9 cellular contexts compared by ENCODE assay signal in genomic region chr11:116851631-116852030, GRCh38. TPM values are rescaled to one million over a fixed set of nuclear protein-coding genes. Genes with fewer than 3 reads are reported as not detected.
DNase-seq lines count a peak whose midpoint lies in the region; ATAC-seq and TF ChIP-seq lines count a peak whose summit lies in the region.
"Had no signal": no experiment of that assay in that cellular context is flagged by ENCODE, and none has a peak within 500 bp of the region (broad histone marks: within the 10 kb centered on the region; RNA-seq: fewer than 3 reads in every experiment).

No MANE protein-coding gene starts in this region.

- peaks cover 12% of the 10 kb centered on the region for H3K4me1 ChIP-seq in ovary (ENCODE audit: insufficient read depth)

- ATAC-seq in HG03342 (IDR thresholded peaks at IDR 0.05; ENCODE audit: unreplicated experiment) = no peak

- no peak for TF ChIP-seq POLR2A in ovary (IDR thresholded peaks at IDR 0.05)

- H3K27me3 ChIP-seq in ovary = no peaks in the 10 kb centered on the region

- in situ Hi-C loops in KBM-7 (cut with MboI; ENCODE audit: low pct_unique_long_range_greater_than_20kb, low sequenced_read_pairs) = no loop called here

- no peak overlapping the region for H3K4me3 ChIP-seq in ovary

- WGBS in ovary, 3 donors = 63 to 72% (median 70%) methylated on average over 7 of the region's 7 CpGs

- H3K9me3 ChIP-seq in ovary = no peaks in the 10 kb centered on the region

- peak overlapping the region in 1 of 2 donors; percentile 5 for H3K27ac ChIP-seq in ovary

- no peak for TF ChIP-seq EP300 in ovary (IDR thresholded peaks at IDR 0.05)

- no peaks in the 10 kb centered on the region for H3K36me3 ChIP-seq in ovary

- intact Hi-C loops in ovary (cut with DNase I) = loop anchor here in 1 of 4 donors (10.0 kb wide), 1 partner anchor 373 kb away; no protein-coding TSS in a partner anchor

- no peak for TF ChIP-seq CTCF in ovary (IDR thresholded peaks at IDR 0.05)

- DNase-seq in KBM-7 (peak; percentile 93), UCSD-AML1 (lab: John Stamatoyannopoulos, UW; ENCODE audit: unreplicated experiment) (peak; percentile 70), AG08396 (ENCODE audit: low spot score) (no peak), NCI-H187 treated with DMSO at 0.1 percent for 48 hours (lab: John Stamatoyannopoulos, UW) (no peak), ovary (no peak)
- peak; percentile 55 for DNase-seq in central memory CD4-positive, alpha-beta T cell
- DNase-seq in stimulated activated CD8-positive, alpha-beta memory T cell treated with anti-CD3 and anti-CD28 coated beads, Interleukin-12 subunit alpha, Interleukin-12 subunit beta, amount 100 ng/mL, for 4 hours (ENCODE audit: low read depth) = peak; percentile 41

RNA-seq across cellular contexts. Expression of gene APOA1, which starts 14.2 kb away (rescaled TPM):
- total RNA-seq in ovary = 10 to 100 TPM in 5 of 7 donors, 1 to 10 TPM in 2; 5.3 to 39.9 (median 19.0) TPM
- 10 to 100 TPM; 10.8 to 42.8 TPM for polyA plus RNA-seq in ovary
- total RNA-seq: NCI-H460 had no signal

RNA-seq across cellular contexts. Expression of gene APOC3, which starts 21.9 kb away (rescaled TPM):
- total RNA-seq in ovary = 10 to 100 TPM in 1 of 7 donors, 1 to 10 TPM in 2, not detected in 4; 2.7 to 18.0 (median 4.3) TPM
- polyA plus RNA-seq in ovary = not detected
- total RNA-seq: NCI-H460 had no signal

RNA-seq across cellular contexts. Expression of gene APOA4, which starts 28.5 kb away (rescaled TPM):
- 10 to 100 TPM in 1 of 7 donors, not detected in 6; 41.7 TPM for total RNA-seq in ovary
- under 1 TPM in 1 of 2 donors, not detected in 1; 0.19 TPM for polyA plus RNA-seq in ovary
- total RNA-seq: NCI-H460 had no signal

RNA-seq across cellular contexts. Expression of gene APOA5, which starts 60.0 kb away (rescaled TPM):
- under 1 TPM in 2 of 7 donors, not detected in 5; 0.35 to 0.43 TPM for total RNA-seq in ovary
- not detected for polyA plus RNA-seq in ovary
- total RNA-seq: NCI-H460 had no signal

Comparison
In these comparisons a context has a peak if more than half of its experiments do, and no peak if none do; other contexts are left out.
1. DNase-seq: peak in KBM-7 (single experiment), UCSD-AML1 (single experiment), central memory CD4-positive, alpha-beta T cell (single experiment) and stimulated activated CD8-positive, alpha-beta memory T cell treated with anti-CD3 and anti-CD28 coated beads, Interleukin-12 subunit alpha, Interleukin-12 subunit beta, amount 100 ng/mL, for 4 hours (single experiment); none in AG08396 (single experiment), NCI-H187 treated with DMSO at 0.1 percent for 48 hours (single experiment) and ovary (0 of 5).